ENCODE assay signal across 27 cellular contexts in genomic region chr5:15515229-15515628, GRCh38. TPM values are rescaled to one million over a fixed set of nuclear protein-coding genes. Genes with fewer than 3 reads are reported as not detected.
A peak's percentile ranks its signal among the peaks of the same experiment; 100 is the strongest.
DNase-seq lines count a peak whose midpoint lies in the region; ATAC-seq, FAIRE-seq and TF ChIP-seq lines count a peak whose summit lies in the region.
"Had no signal": no experiment of that assay in that cellular context is flagged by ENCODE, and none has a peak within 500 bp of the region (broad histone marks: within the 10 kb centered on the region; RNA-seq: fewer than 3 reads in every experiment).

No MANE protein-coding gene starts in this region.

- H3K56ac ChIP-seq in H1 (replicated peaks; ENCODE audit: insufficient read length, low read depth, low read length), result no peak overlapping the region

- TF ChIP-seq CTCF in BE2C (IDR thresholded peaks at IDR 0.05; ENCODE audit: low read depth, low read length) (peak; percentile 20; the same call in 1 of the 2 replicates), Panc1 (IDR thresholded peaks at IDR 0.05) (0 out of 2 replicates have a peak, but pooled peaks have one; percentile 5), H1 (IDR thresholded peaks at IDR 0.05; ENCODE audit: control extremely low read depth in 1 of 3, insufficient read depth in 1 of 3, low read depth in 1 of 3, low read length in 3 of 3) (no peak), omental fat pad (IDR thresholded peaks at IDR 0.05) (no peak)

- H3K4me3 ChIP-seq in BE2C (ENCODE audit: low read depth, low read length), result no peak overlapping the region
- no peak overlapping the region for H3K4me3 ChIP-seq in Panc1 (ENCODE audit: low read depth in 2 of 2, low read length in 2 of 2)
- no peak overlapping the region for H3K4me3 ChIP-seq in H1 (ENCODE audit: extremely low read depth in 1 of 4, insufficient read depth in 2 of 4, low read depth in 3 of 4, low read length in 4 of 4)
- H3K4me3 ChIP-seq: Peyer's patch, upper lobe of left lung had no signal

- no peak overlapping the region for H2BK5ac ChIP-seq in H1 (ENCODE audit: low read depth, low read length)

- no peak overlapping the region for H2AFZ ChIP-seq in H1 (ENCODE audit: low read length)

- H3K4me2 ChIP-seq in H1 (ENCODE audit: insufficient read depth in 1 of 2, low read depth in 2 of 2, low read length in 2 of 2), result no peak overlapping the region
- H3K4me2 ChIP-seq: KMS-11 had no signal

- no peak for TF ChIP-seq POLR2A in H1 (IDR thresholded peaks at IDR 0.05; ENCODE audit: control extremely low read depth in 1 of 2, low read depth in 2 of 2, low read length in 2 of 2)

- intact Hi-C loops in Panc1 (cut with micrococcal nuclease; ENCODE audit: unreplicated experiment), result no loop called here

- no peak overlapping the region for H4K5ac ChIP-seq in H1 (ENCODE audit: insufficient read length, low read depth, low read length)

- H3K18ac ChIP-seq in H1 (ENCODE audit: extremely low read depth, low read length), result no peak overlapping the region

- no peak overlapping the region for H2BK120ac ChIP-seq in H1 (replicated peaks; ENCODE audit: low read depth, low read length)

- H2BK15ac ChIP-seq in H1 (ENCODE audit: low read length), result no peak overlapping the region

- H2BK12ac ChIP-seq in H1 (ENCODE audit: low read depth, low read length), result no peak overlapping the region

- H3K9ac ChIP-seq in H1 (replicated peaks in 1 of 4; ENCODE audit: extremely low read depth in 1 of 4, low read depth in 3 of 4, low read length in 3 of 4), result no peak overlapping the region
- H3K9ac ChIP-seq: KMS-11 had no signal

- BruUV-seq in Panc1 (replicated peaks; lab: Mats Ljungman, UMichigan), result no TSS peak

- H3K79me1 ChIP-seq in H1 (ENCODE audit: low read depth, low read length), result no peaks in the 10 kb centered on the region; the same call in 1 of the 2 replicates

- H3K23me2 ChIP-seq in H1 (ENCODE audit: low read depth, low read length), result no peaks in the 10 kb centered on the region

- TF ChIP-seq RAD21 in H1 (IDR thresholded peaks at IDR 0.05 in 1 of 2, conservative IDR thresholded peaks at IDR 0.05 in 1 of 2; ENCODE audit: low read depth in 2 of 2, low read length in 2 of 2), result peak; percentile 12 to 36; a peak in 1 of 4 replicates

- H3K27me3 ChIP-seq in BE2C, result no peaks in the 10 kb centered on the region
- H3K27me3 ChIP-seq in Panc1 (ENCODE audit: control insufficient read depth, insufficient read depth, low read length), result no peaks in the 10 kb centered on the region
- H3K27me3 ChIP-seq in H1 (replicated peaks in 1 of 4; ENCODE audit: control insufficient read depth in 3 of 4, extremely low read depth in 1 of 4, insufficient read depth in 3 of 4, low read length in 3 of 4), result no peaks in the 10 kb centered on the region
- H3K27me3 ChIP-seq: Peyer's patch, upper lobe of left lung had no signal

- H3K27ac ChIP-seq in Panc1 (ENCODE audit: low read length), result no peak overlapping the region
- H3K27ac ChIP-seq in H1 (ENCODE audit: low read depth, low read length), result no peak overlapping the region
- H3K27ac ChIP-seq: HL-60, KMS-11, Peyer's patch, upper lobe of left lung had no signal

- CTCF ChIA-PET in Panc1 (lab: Charles Lee) (no interaction called here), H1 (lab: Charles Lee; ENCODE audit: partially characterized antibody) (interaction anchor here (0.6 to 1.5 kb wide), 6 partner anchors 8 to 1119 kb away, joined by 3 to 4 read pairs (median 4); no protein-coding TSS in a partner anchor)

- H3K36me3 ChIP-seq in BE2C, result no peaks in the 10 kb centered on the region
- no peaks in the 10 kb centered on the region for H3K36me3 ChIP-seq in Panc1 (ENCODE audit: control insufficient read depth, insufficient read depth, low read length)
- no peaks in the 10 kb centered on the region for H3K36me3 ChIP-seq in H1 (ENCODE audit: control insufficient read depth in 2 of 4, insufficient read depth in 4 of 4, low read length in 3 of 4)
- H3K36me3 ChIP-seq: Peyer's patch, upper lobe of left lung had no signal

- no peak overlapping the region for H2BK20ac ChIP-seq in H1 (ENCODE audit: low read length)

- H4K8ac ChIP-seq in H1 (ENCODE audit: extremely low read depth, insufficient read depth, low read length), result no peak overlapping the region

- ATAC-seq in Panc1 (no peak), omental fat pad (ENCODE audit: low FRiP score) (no peak)
- ATAC-seq: activated CD4-positive, CD25-positive, alpha-beta regulatory T cell treated with anti-CD3 and anti-CD28 coated beads, Interleukin-2, amount 50 U/mL, for 24 hours; activated CD8-positive, alpha-beta T cell treated with anti-CD3 and anti-CD28 coated beads for 36 hours; activated naive CD4-positive, alpha-beta T cell treated with anti-CD3 and anti-CD28 coated beads, Interleukin-2, amount 50 U/mL, for 72 hours; sciatic nerve; stimulated activated effector memory CD8-positive, alpha-beta T cell treated with anti-CD3 and anti-CD28 coated beads, Interleukin-12 subunit alpha, Interleukin-12 subunit beta, amount 100 ng/mL, for 72 hours; T-cell had no signal

- DNase-seq in BE2C, result no peak
- DNase-seq in Panc1 (ENCODE audit: low read depth, low spot score), result no peak
- DNase-seq in H1 (ENCODE audit: low read depth in 1 of 2, low spot score in 2 of 2), result no peak
- DNase-seq in midbrain (lab: John Stamatoyannopoulos, UW), result peak; percentile 28
- DNase-seq in omental fat pad (ENCODE audit: low spot score), result no peak
- DNase-seq in NCI-H1105 treated with DMSO at 0.1 percent for 48 hours (lab: John Stamatoyannopoulos, UW), result no peak
- no peak for DNase-seq in T-helper 2 cell
- DNase-seq: activated CD8-positive, alpha-beta T cell treated with anti-CD3 and anti-CD28 coated beads for 36 hours; CD4-positive, CD25-positive, alpha-beta regulatory T cell; EL; kidney glomerular epithelial cell; mammary epithelial cell; NCI-H1436; NCI-H2171; NCI-H524; Peyer's patch; stimulated activated CD4-positive, alpha-beta T cell treated with anti-CD3 and anti-CD28 coated beads, Interleukin-4, amount 100 ng/mL, for 24 hours; T-cell; upper lobe of left lung had no signal

- POLR2A ChIA-PET in Panc1 (lab: Charles Lee) (no interaction called here), H1 (lab: Charles Lee; ENCODE audit: partially characterized antibody) (interaction anchor here (1.8 kb wide), 1 partner anchor 10 kb away, joined by 7 read pairs; no protein-coding TSS in a partner anchor)

- H4K91ac ChIP-seq in H1 (replicated peaks; ENCODE audit: insufficient read length, low read length), result no peak overlapping the region

- H3K9me3 ChIP-seq in BE2C, result no peaks in the 10 kb centered on the region
- H3K9me3 ChIP-seq in Panc1 (ENCODE audit: control insufficient read depth, insufficient read depth, low read depth, low read length), result no peaks in the 10 kb centered on the region; the same call in 1 of the 2 replicates
- no peaks in the 10 kb centered on the region for H3K9me3 ChIP-seq in H1 (ENCODE audit: insufficient read depth in 2 of 2, low read depth in 1 of 2, low read length in 1 of 2)
- H3K9me3 ChIP-seq: Peyer's patch, upper lobe of left lung had no signal

- no peak overlapping the region for H2AK5ac ChIP-seq in H1 (ENCODE audit: low read depth, low read length)

- peaks cover 0 to 1% of the 10 kb centered on the region in 2 experiments for H4K20me1 ChIP-seq in H1 (replicated peaks in 1 of 2; ENCODE audit: control insufficient read depth in 1 of 2, insufficient read depth in 2 of 2, low read length in 2 of 2)

- 76% methylated on average over 1 of the region's 1 CpG; no CpG with 5 or more reads in 1 of the 2 experiments for WGBS in H1 (ENCODE audit: extremely low coverage in 1 of 2, insufficient coverage in 1 of 2, insufficient read length in 1 of 2, insufficient replicate concordance in 2 of 2, low coverage in 1 of 2, low lambda C conversion rate in 2 of 2, missing lambda C conversion rate in 1 of 2), 2 experiments

- H3K4me1 ChIP-seq in BE2C, result peaks cover 8% of the 10 kb centered on the region; the same call in 1 of the 2 replicates
- H3K4me1 ChIP-seq in Panc1 (ENCODE audit: control insufficient read depth, insufficient read depth, low read length), result no peaks in the 10 kb centered on the region
- H3K4me1 ChIP-seq in H1 (replicated peaks in 1 of 4; ENCODE audit: control insufficient read depth in 3 of 4, insufficient read depth in 4 of 4, low read length in 3 of 4), result peaks cover 0 to 2% (median 0%) of the 10 kb centered on the region in 4 experiments; a peak in 2 of 7 replicates
- H3K4me1 ChIP-seq: Peyer's patch had no signal

- no peak for FAIRE-seq in H1 (lab: Jason Lieb, UNC)
- FAIRE-seq: endometrium had no signal

- in situ Hi-C loops in Panc1 (cut with HindIII; ENCODE audit: low pct_unique_long_range_greater_than_20kb, low sequenced_read_pairs), result no loop called here

- TF ChIP-seq EP300 in H1 (IDR thresholded peaks at IDR 0.05; ENCODE audit: borderline replicate concordance in 1 of 2, low read depth in 2 of 2, low read length in 2 of 2), result no peak

- H3K79me2 ChIP-seq in H1 (ENCODE audit: control insufficient read depth in 1 of 2, insufficient read depth in 2 of 2, low read length in 2 of 2), result peaks cover 0 to 58% of the 10 kb centered on the region in 2 experiments; a peak in 2 of 4 replicates

- no peak overlapping the region for H3K14ac ChIP-seq in H1 (ENCODE audit: insufficient read length)

- H3K23ac ChIP-seq in H1 (ENCODE audit: insufficient read length), result no peak overlapping the region

- no peak overlapping the region for H3K4ac ChIP-seq in H1 (replicated peaks; ENCODE audit: insufficient read length, low read depth, low read length)

TF ChIP-seq in H1, 55 proteins besides CTCF, POLR2A, EP300 and RAD21 (continues in another document):
- no peak for TF ChIP-seq ZNF274 (IDR thresholded peaks at IDR 0.05; ENCODE audit: borderline replicate concordance, extremely low read depth, low read length)
- no peak for TF ChIP-seq SAP30 (IDR thresholded peaks at IDR 0.05; ENCODE audit: insufficient read depth, insufficient replicate concordance, low read length)
- no peak for TF ChIP-seq SP1 (IDR thresholded peaks at IDR 0.05; ENCODE audit: low read depth, low read length)
- TF ChIP-seq CEBPB (IDR thresholded peaks at IDR 0.05; ENCODE audit: low read depth, low read length), result no peak
- TF ChIP-seq HDAC2 (IDR thresholded peaks at IDR 0.05; ENCODE audit: borderline replicate concordance in 1 of 2, low read depth in 2 of 2, low read length in 2 of 2), result no peak

RNA-seq across cellular contexts. Expression of gene FBXL7, which starts 15.2 kb away (rescaled TPM):
- 14.2 TPM for polyA plus RNA-seq in BE2C (2012; ENCODE audit: insufficient read depth, insufficient read length, low read depth)
- total RNA-seq in Panc1 (2021; ENCODE audit: unreplicated experiment) (not detected), omental fat pad (10 to 100 TPM in 3 of 4 donors, 1 to 10 TPM in 1; 9.1 to 47.1 (median 17.1) TPM)
- polyA plus RNA-seq in Panc1 (2012; ENCODE audit: insufficient read length), result not detected
- total RNA-seq in H1 (2021; fragmentation: NEBNext Ultra II Directional; extraction: Animal tissue kit (Norgen Biotek cat#: 25700)), result 17.8 and 19.1 TPM in 2 replicates
- polyA plus RNA-seq in H1 (2011; rRNA removed), result 17.7 and 25.9 TPM in 2 replicates
- polyA plus RNA-seq in H1 (2011; cell fraction: cytosol; rRNA removed), result 12.4 TPM
- polyA plus RNA-seq in H1 (2011; cell fraction: nucleus; rRNA removed), result 26.1 TPM
- polyA plus RNA-seq in H1 (2012, experiment 1 of 2), result 13.0 to 18.0 TPM (median 14.7 TPM) in 4 replicates
- polyA plus RNA-seq in H1 (2012, experiment 2 of 2), result 8.3 TPM
- polyA plus RNA-seq in H1 (2013, experiment 1 of 2), result 11.1 TPM
- polyA plus RNA-seq in H1 (2013, experiment 2 of 2), result 11.7 TPM
- polyA minus RNA-seq in H1 (2011; rRNA and poly(A)+ RNA removed), result 16.8 and 19.1 TPM in 2 replicates
- polyA minus RNA-seq in H1 (2011; cell fraction: cytosol; rRNA and poly(A)+ RNA removed), result 19.0 TPM
- polyA minus RNA-seq in H1 (2011; cell fraction: nucleus; rRNA and poly(A)+ RNA removed), result 34.4 TPM
- total RNA-seq: activated CD8-positive, alpha-beta T cell treated with anti-CD3 and anti-CD28 coated beads for 36 hours; activated naive CD4-positive, alpha-beta T cell treated with anti-CD3 and anti-CD28 coated beads, Interleukin-2, amount 50 U/mL, for 72 hours; activated T-helper 2 cell treated with anti-CD3 and anti-CD28 coated beads, Interferon-gamma antibody, Interleukin-2, Interleukin-4, amounts not matched to agents 10 μg/mL and 5 μg/mL and 100 μg/mL, durations not matched to agents 14 hours and 24 hours and 36 hours; CD4-positive, CD25-positive, alpha-beta regulatory T cell had no signal
- polyA plus RNA-seq: CD4-positive, CD25-positive, alpha-beta regulatory T cell had no signal

Comparison
In these comparisons a context has a peak if more than half of its experiments do, and no peak if none do; other contexts are left out.
1. CTCF ChIP-seq: peak in BE2C (single experiment) and Panc1 (single experiment); none in H1 (0 of 3) and omental fat pad (0 of 3).